Comparison of ENCODE assay signal across 27 cellular contexts in genomic region chr14:65296402-65296801, GRCh38.
"Had no signal": no experiment of that assay in that cellular context is flagged by ENCODE, and none has a peak within 500 bp of the region (broad histone marks: within the 10 kb centered on the region; RNA-seq: fewer than 3 reads in every experiment).

No MANE protein-coding gene starts in this region.

- FAIRE-seq: keratinocyte had no signal

- H3K36me3 ChIP-seq: esophagus muscularis mucosa, tibial nerve, uterus had no signal

- H3K27ac Mint-ChIP-seq: activated naive CD4-positive, alpha-beta T cell treated with anti-CD3 and anti-CD28 coated beads, Interleukin-2, amount 10 ng/mL, durations not matched to agents 7 days and 5 days; brain; mesothelial cell of epicardium; nephron had no signal

- H3K36me3 Mint-ChIP-seq: brain, mesothelial cell of epicardium had no signal

- H3K4me1 Mint-ChIP-seq: brain, nephron had no signal

- H3K4me3 Mint-ChIP-seq: activated naive CD4-positive, alpha-beta T cell treated with anti-CD3 and anti-CD28 coated beads, Interleukin-2, amount 10 ng/mL, durations not matched to agents 7 days and 5 days; brain; mesothelial cell of epicardium; nephron had no signal

- H3K27ac ChIP-seq: coronary artery, esophagus muscularis mucosa, tibial nerve, uterus had no signal

- ATAC-seq: activated CD4-positive, CD25-positive, alpha-beta regulatory T cell treated with anti-CD3 and anti-CD28 coated beads, Interleukin-2, amount 50 U/mL, for 24 hours; left lobe of liver; stimulated activated naive CD8-positive, alpha-beta T cell treated with anti-CD3 and anti-CD28 coated beads, Interleukin-15, Interleukin-2, amounts not matched to agents 100 U/mL and 50 U/mL, for 24 hours had no signal

- DNase-seq: activated CD4-positive, alpha-beta T cell treated with anti-CD3 and anti-CD28 coated beads, Interleukin-2, amount 50 U/mL, for 1 hour; activated CD8-positive, alpha-beta memory T cell treated with anti-CD3 and anti-CD28 coated beads for 24 hours; activated CD8-positive, alpha-beta memory T cell treated with anti-CD3 and anti-CD28 coated beads, Interleukin-2, amount 50 U/mL, for 48 hours; activated effector memory CD4-positive, alpha-beta T cell treated with Interleukin-2 at 50 U/mL for 16 hours; activated naive CD4-positive, alpha-beta T cell treated with anti-CD3 and anti-CD28 coated beads, Interleukin-2, amount 10 ng/mL, durations not matched to agents 7 days and 5 days; activated T-cell treated with anti-CD3 and anti-CD28 coated beads, Interleukin-2, amount 50 U/mL, for 48 hours; amniotic stem cell; central memory CD4-positive, alpha-beta T cell; foreskin melanocyte; glutamatergic neuron; hypothalamus; nucleus accumbens; retina; stimulated activated CD8-positive, alpha-beta memory T cell treated with anti-CD3 and anti-CD28 coated beads, Interleukin-4, amount 100 ng/mL, for 48 hours; stimulated activated naive CD8-positive, alpha-beta T cell treated with anti-CD3 and anti-CD28 coated beads, Interleukin-15, Interleukin-2, amounts not matched to agents 100 U/mL and 50 U/mL, for 24 hours; T1000; uterus had no signal

- H3K27me3 Mint-ChIP-seq: activated naive CD4-positive, alpha-beta T cell treated with anti-CD3 and anti-CD28 coated beads, Interleukin-2, amount 10 ng/mL, durations not matched to agents 7 days and 5 days; brain had no signal

- H3K4me3 ChIP-seq: coronary artery, esophagus muscularis mucosa, lung, tibial nerve, uterus had no signal

- H3K27me3 ChIP-seq: esophagus muscularis mucosa, tibial nerve, uterus had no signal

- H3K4me1 ChIP-seq: esophagus muscularis mucosa, tibial nerve, uterus had no signal

- H3K9me3 ChIP-seq: esophagus muscularis mucosa, tibial nerve, uterus had no signal

- H3K9me3 Mint-ChIP-seq: activated naive CD4-positive, alpha-beta T cell treated with anti-CD3 and anti-CD28 coated beads, Interleukin-2, amount 10 ng/mL, durations not matched to agents 7 days and 5 days; brain; mesothelial cell of epicardium; nephron had no signal
